In the genomic region with DNA sequence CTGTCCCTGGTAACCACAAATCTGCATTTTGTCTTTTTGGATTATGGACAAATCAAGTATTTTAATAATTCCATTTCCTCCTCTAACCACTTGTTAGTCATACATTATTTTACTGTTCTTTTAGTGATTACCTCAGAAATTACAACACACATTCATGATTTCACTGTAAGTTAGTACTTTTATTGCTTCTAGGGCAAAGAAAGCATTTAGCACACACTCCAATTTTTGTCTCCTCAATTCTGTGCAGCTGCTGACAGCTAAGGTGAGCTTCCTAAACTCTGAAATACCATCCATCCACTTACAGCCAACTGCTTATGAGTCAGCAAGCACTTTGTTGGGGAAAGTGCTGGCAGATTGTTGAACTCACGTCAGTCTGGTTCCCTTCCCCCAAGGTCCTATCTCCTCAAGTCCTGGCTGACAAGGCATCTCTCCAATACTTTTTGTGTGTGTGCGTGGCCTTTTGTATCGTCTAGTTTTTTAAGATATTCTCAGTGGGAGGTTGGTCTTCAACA, we compare ENCODE assay signal across 15 cellular contexts. TPM values are rescaled to one million over a fixed set of nuclear protein-coding genes. Genes with fewer than 3 reads are reported as not detected.
DNase-seq lines count a peak whose midpoint lies in the region; ATAC-seq, FAIRE-seq and TF ChIP-seq lines count a peak whose summit lies in the region.
"Had no signal": no experiment of that assay in that cellular context is flagged by ENCODE, and none has a peak within 500 bp of the region (broad histone marks: within the 10 kb centered on the region; RNA-seq: fewer than 3 reads in every experiment).

No MANE protein-coding gene starts in this region.

- H3K27me3 ChIP-seq in MG63 (no peaks in the 10 kb centered on the region), bronchial epithelial cell (ENCODE audit: control insufficient read depth, insufficient read depth, low read length) (no peaks in the 10 kb centered on the region)

- no peaks in the 10 kb centered on the region for H3K36me3 Mint-ChIP-seq in stimulated activated effector memory CD8-positive, alpha-beta T cell treated with anti-CD3 and anti-CD28 coated beads, Interleukin-12 subunit alpha, Interleukin-12 subunit beta, amount 100 ng/mL, for 72 hours

- no peak overlapping the region for H3K27ac Mint-ChIP-seq in stimulated activated effector memory CD8-positive, alpha-beta T cell treated with anti-CD3 and anti-CD28 coated beads, Interleukin-12 subunit alpha, Interleukin-12 subunit beta, amount 100 ng/mL, for 72 hours
- H3K27ac Mint-ChIP-seq: activated T-helper 2 cell treated with anti-CD3 and anti-CD28 coated beads, Interferon-gamma antibody, Interleukin-2, Interleukin-4, amounts not matched to agents 10 μg/mL and 5 μg/mL and 100 μg/mL, durations not matched to agents 14 hours and 24 hours and 36 hours; nephron had no signal

- no peak for TF ChIP-seq CTCF in bronchial epithelial cell (IDR thresholded peaks at IDR 0.05; ENCODE audit: insufficient read depth, low read length, severe bottlenecking)

- peak; percentile 32 for FAIRE-seq in bronchial epithelial cell (lab: Jason Lieb, UNC)
- FAIRE-seq: D721Med had no signal

- peaks cover 8% of the 10 kb centered on the region; the same call in 1 of the 2 replicates for H3K9me3 ChIP-seq in MG63

- H3K4me1 Mint-ChIP-seq in stimulated activated effector memory CD8-positive, alpha-beta T cell treated with anti-CD3 and anti-CD28 coated beads, Interleukin-12 subunit alpha, Interleukin-12 subunit beta, amount 100 ng/mL, for 72 hours, result no peaks in the 10 kb centered on the region
- H3K4me1 Mint-ChIP-seq: nephron had no signal

- H3K4me3 Mint-ChIP-seq in stimulated activated effector memory CD8-positive, alpha-beta T cell treated with anti-CD3 and anti-CD28 coated beads, Interleukin-12 subunit alpha, Interleukin-12 subunit beta, amount 100 ng/mL, for 72 hours, result no peak overlapping the region
- H3K4me3 Mint-ChIP-seq: nephron had no signal

- peaks cover 2% of the 10 kb centered on the region for H3K9me3 Mint-ChIP-seq in stimulated activated effector memory CD8-positive, alpha-beta T cell treated with anti-CD3 and anti-CD28 coated beads, Interleukin-12 subunit alpha, Interleukin-12 subunit beta, amount 100 ng/mL, for 72 hours
- H3K9me3 Mint-ChIP-seq: activated T-helper 2 cell treated with anti-CD3 and anti-CD28 coated beads, Interferon-gamma antibody, Interleukin-2, Interleukin-4, amounts not matched to agents 10 μg/mL and 5 μg/mL and 100 μg/mL, durations not matched to agents 14 hours and 24 hours and 36 hours had no signal

- ATAC-seq in stimulated activated effector memory CD8-positive, alpha-beta T cell treated with anti-CD3 and anti-CD28 coated beads, Interleukin-12 subunit alpha, Interleukin-12 subunit beta, amount 100 ng/mL, for 72 hours, result no peak

- no peak overlapping the region for H3K4me3 ChIP-seq in MG63
- no peak overlapping the region for H3K4me3 ChIP-seq in bronchial epithelial cell (ENCODE audit: low read depth, low read length)

- DNase-seq in AG20443 (ENCODE audit: low spot score) (peak; percentile 47), MG63 (peak; percentile 58), bronchial epithelial cell (ENCODE audit: low read depth) (peak; percentile 84), kidney glomerular epithelial cell (lab: John Stamatoyannopoulos, UW) (peak; percentile 16), anterior cingulate cortex (lab: John Stamatoyannopoulos, UW) (no peak)
- DNase-seq in activated CD8-positive, alpha-beta memory T cell treated with anti-CD3 and anti-CD28 coated beads, Interleukin-2, amount 50 U/mL, for 48 hours, result no peak
- no peak for DNase-seq in stimulated activated CD4-positive, alpha-beta T cell treated with anti-CD3 and anti-CD28 coated beads, Interleukin-4, amount 100 ng/mL, for 1 hour
- DNase-seq in stimulated activated effector memory CD8-positive, alpha-beta T cell treated with anti-CD3 and anti-CD28 coated beads, Interleukin-12 subunit alpha, Interleukin-12 subunit beta, amount 100 ng/mL, for 72 hours (ENCODE audit: low spot score in 2 of 2), result no peak
- DNase-seq: activated CD4-positive, CD25-positive, alpha-beta regulatory T cell; effector CD8-positive, alpha-beta T cell; NCI-H187 treated with DMSO at 0.1 percent for 48 hours; stimulated activated naive CD4-positive, alpha-beta T cell treated with Interleukin-2 at 50 U/mL for 16 hours had no signal

- H3K36me3 ChIP-seq in MG63, result no peaks in the 10 kb centered on the region
- no peaks in the 10 kb centered on the region for H3K36me3 ChIP-seq in bronchial epithelial cell (ENCODE audit: control insufficient read depth, insufficient read depth, low read length)

RNA-seq across cellular contexts. Expression of gene TNFAIP8L3, which starts 49.4 kb away (rescaled TPM):
- total RNA-seq in MG63 (2014; rRNA removed; shearing (Covaris generic); ENCODE audit: low replicate concordance), result 2.4 and 4.8 TPM in 2 replicates
- total RNA-seq in bronchial epithelial cell, result 5.0 and 7.6 TPM in 2 replicates

Comparison
In these comparisons a context has a peak if more than half of its experiments do, and no peak if none do; other contexts are left out.
1. DNase-seq: peak in AG20443 (single experiment), MG63 (single experiment), bronchial epithelial cell (single experiment) and kidney glomerular epithelial cell (single experiment); none in activated CD8-positive, alpha-beta memory T cell treated with anti-CD3 and anti-CD28 coated beads, Interleukin-2, amount 50 U/mL, for 48 hours (single experiment), stimulated activated CD4-positive, alpha-beta T cell treated with anti-CD3 and anti-CD28 coated beads, Interleukin-4, amount 100 ng/mL, for 1 hour (single experiment), stimulated activated effector memory CD8-positive, alpha-beta T cell treated with anti-CD3 and anti-CD28 coated beads, Interleukin-12 subunit alpha, Interleukin-12 subunit beta, amount 100 ng/mL, for 72 hours (0 of 2) and anterior cingulate cortex (0 of 58).